8 cellular contexts compared by ENCODE assay signal in the genomic region with DNA sequence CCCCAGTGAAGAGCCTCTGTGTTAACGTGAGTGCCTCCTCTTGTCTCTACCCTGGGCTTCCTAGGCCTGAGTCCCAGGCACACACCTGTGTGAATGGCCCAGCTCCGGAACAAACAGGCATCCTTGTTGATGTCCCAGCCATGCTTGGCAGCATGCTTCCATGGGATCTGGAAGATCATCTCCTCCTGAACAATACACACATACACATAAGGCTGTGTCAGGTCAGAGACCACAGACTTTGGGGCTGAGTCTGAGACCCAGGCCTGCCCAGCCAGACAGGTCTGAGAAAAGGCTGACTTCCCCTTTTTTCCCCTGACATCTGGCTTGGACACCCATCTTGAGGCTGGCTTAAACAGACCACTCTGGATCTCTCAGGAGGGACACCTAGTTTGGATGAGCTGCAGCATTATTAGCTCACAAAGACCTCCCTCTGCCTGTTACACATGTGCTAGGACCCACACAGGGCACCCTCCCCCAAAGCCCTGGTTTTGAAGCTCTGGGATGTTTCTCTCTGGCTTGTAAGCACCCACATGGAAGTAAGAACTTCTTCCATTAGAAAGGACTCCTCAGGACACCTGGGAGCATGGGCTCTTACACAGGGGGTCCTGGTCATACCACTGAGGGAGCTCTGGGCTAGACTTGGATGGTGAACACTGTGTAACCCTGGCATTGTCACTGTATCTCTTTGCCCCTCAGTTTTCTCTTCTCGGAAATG. TPM values are rescaled to one million over a fixed set of nuclear protein-coding genes. Genes with fewer than 3 reads are reported as not detected.
DNase-seq lines count a peak whose midpoint lies in the region; ATAC-seq and TF ChIP-seq lines count a peak whose summit lies in the region.

No MANE protein-coding gene starts in this region.

- peaks cover 69% of the 10 kb centered on the region for H3K36me3 Mint-ChIP-seq in activated T-helper 2 cell treated with anti-CD3 and anti-CD28 coated beads, Interferon-gamma antibody, Interleukin-2, Interleukin-4, amounts not matched to agents 10 μg/mL and 5 μg/mL and 100 μg/mL, durations not matched to agents 14 hours and 24 hours and 36 hours (ENCODE audit: low read depth)
- H3K36me3 Mint-ChIP-seq in chondrocyte (ENCODE audit: low read depth): peaks cover 26% of the 10 kb centered on the region

- no peak for ATAC-seq in GM18867 (IDR thresholded peaks at IDR 0.05; ENCODE audit: unreplicated experiment)
- no peak for ATAC-seq in GM18873 (IDR thresholded peaks at IDR 0.05; ENCODE audit: low FRiP score, unreplicated experiment)

- no peaks in the 10 kb centered on the region for H3K9me3 ChIP-seq in mucosa of rectum (ENCODE audit: control insufficient read depth in 2 of 2, low read length in 2 of 2)

- H3K27ac Mint-ChIP-seq in activated T-helper 2 cell treated with anti-CD3 and anti-CD28 coated beads, Interferon-gamma antibody, Interleukin-2, Interleukin-4, amounts not matched to agents 10 μg/mL and 5 μg/mL and 100 μg/mL, durations not matched to agents 14 hours and 24 hours and 36 hours: peak overlapping the region; percentile 80
- H3K27ac Mint-ChIP-seq in chondrocyte (ENCODE audit: unreplicated experiment): no peak overlapping the region

- TF ChIP-seq CTCF in chondrocyte (IDR thresholded peaks at IDR 0.05): no peak

- peak overlapping the region; percentile 96 for H3K9ac ChIP-seq in mucosa of rectum (ENCODE audit: low read depth in 1 of 2, low read length in 2 of 2)

- H3K27me3 Mint-ChIP-seq in activated T-helper 2 cell treated with anti-CD3 and anti-CD28 coated beads, Interferon-gamma antibody, Interleukin-2, Interleukin-4, amounts not matched to agents 10 μg/mL and 5 μg/mL and 100 μg/mL, durations not matched to agents 14 hours and 24 hours and 36 hours (ENCODE audit: low read depth): no peaks in the 10 kb centered on the region
- H3K27me3 Mint-ChIP-seq in chondrocyte (ENCODE audit: low read depth): no peaks in the 10 kb centered on the region

- intact Hi-C loops in activated T-helper 2 cell treated with anti-CD3 and anti-CD28 coated beads, Interferon-gamma antibody, Interleukin-2, Interleukin-4, amounts not matched to agents 10 μg/mL and 5 μg/mL and 100 μg/mL, durations not matched to agents 14 hours and 24 hours and 36 hours (cut with micrococcal nuclease): no loop called here

- peaks cover 65% of the 10 kb centered on the region for H3K4me1 Mint-ChIP-seq in activated T-helper 2 cell treated with anti-CD3 and anti-CD28 coated beads, Interferon-gamma antibody, Interleukin-2, Interleukin-4, amounts not matched to agents 10 μg/mL and 5 μg/mL and 100 μg/mL, durations not matched to agents 14 hours and 24 hours and 36 hours (ENCODE audit: low read depth)
- peaks cover 27% of the 10 kb centered on the region for H3K4me1 Mint-ChIP-seq in chondrocyte (ENCODE audit: low read depth)

- no peaks in the 10 kb centered on the region for H3K27me3 ChIP-seq in mucosa of rectum (ENCODE audit: control insufficient read depth in 2 of 2, insufficient read depth in 2 of 2, low read length in 2 of 2)

- H3K4me1 ChIP-seq in mucosa of rectum (ENCODE audit: control insufficient read depth in 2 of 2, insufficient read depth in 2 of 2, low read length in 2 of 2): peaks cover 56 to 62% of the 10 kb centered on the region in 2 donors

- H3K4me3 Mint-ChIP-seq in activated T-helper 2 cell treated with anti-CD3 and anti-CD28 coated beads, Interferon-gamma antibody, Interleukin-2, Interleukin-4, amounts not matched to agents 10 μg/mL and 5 μg/mL and 100 μg/mL, durations not matched to agents 14 hours and 24 hours and 36 hours (ENCODE audit: low read depth): peak overlapping the region; percentile 95
- H3K4me3 Mint-ChIP-seq in chondrocyte (ENCODE audit: unreplicated experiment): no peak overlapping the region

- DNase-seq in AML-193 (lab: John Stamatoyannopoulos, UW) (peak; percentile 20 to 37), NCI-H2081 (lab: John Stamatoyannopoulos, UW) (no peak), chondrocyte (ENCODE audit: low spot score) (no peak)
- DNase-seq in Jurkat, Clone E6-1 (ENCODE audit: low read depth, low spot score): no peak
- DNase-seq in activated T-helper 2 cell treated with anti-CD3 and anti-CD28 coated beads, Interferon-gamma antibody, Interleukin-2, Interleukin-4, amounts not matched to agents 10 μg/mL and 5 μg/mL and 100 μg/mL, durations not matched to agents 14 hours and 24 hours and 36 hours (ENCODE audit: low spot score): peak; percentile 13

- H3K4me3 ChIP-seq in Jurkat, Clone E6-1 (ENCODE audit: low read length): peak overlapping the region; percentile 75
- peak overlapping the region; percentile 42 to 87 for H3K4me3 ChIP-seq in mucosa of rectum (ENCODE audit: low read length in 2 of 2)

- peak overlapping the region in 1 of 2 donors; percentile 52 for H3K27ac ChIP-seq in mucosa of rectum (ENCODE audit: low read depth in 2 of 2, low read length in 2 of 2)

- peaks cover 56 to 58% of the 10 kb centered on the region in 2 donors for H3K36me3 ChIP-seq in mucosa of rectum (ENCODE audit: control insufficient read depth in 2 of 2, insufficient read depth in 2 of 2, low read length in 2 of 2)

- H3K9me3 Mint-ChIP-seq in activated T-helper 2 cell treated with anti-CD3 and anti-CD28 coated beads, Interferon-gamma antibody, Interleukin-2, Interleukin-4, amounts not matched to agents 10 μg/mL and 5 μg/mL and 100 μg/mL, durations not matched to agents 14 hours and 24 hours and 36 hours: no peaks in the 10 kb centered on the region
- H3K9me3 Mint-ChIP-seq in chondrocyte (ENCODE audit: low read depth): no peaks in the 10 kb centered on the region

RNA-seq across cellular contexts. Expression of a gene that starts 2.6 kb away (rescaled TPM):
- 67.5 TPM for polyA plus RNA-seq in Jurkat, Clone E6-1 (2012; ENCODE audit: insufficient read depth, insufficient read length)
- total RNA-seq in activated T-helper 2 cell treated with anti-CD3 and anti-CD28 coated beads, Interferon-gamma antibody, Interleukin-2, Interleukin-4, amounts not matched to agents 10 μg/mL and 5 μg/mL and 100 μg/mL, durations not matched to agents 14 hours and 24 hours and 36 hours: 155 TPM in 2 replicates
- total RNA-seq in chondrocyte: 10.8 to 17.8 TPM (median 16.3 TPM) in 3 replicates

RNA-seq across cellular contexts. Expression of a gene that starts 55.3 kb away (rescaled TPM):
- polyA plus RNA-seq in Jurkat, Clone E6-1 (2012; ENCODE audit: insufficient read depth, insufficient read length): not detected
- 100.0 and 113 TPM in 2 replicates for total RNA-seq in activated T-helper 2 cell treated with anti-CD3 and anti-CD28 coated beads, Interferon-gamma antibody, Interleukin-2, Interleukin-4, amounts not matched to agents 10 μg/mL and 5 μg/mL and 100 μg/mL, durations not matched to agents 14 hours and 24 hours and 36 hours
- total RNA-seq in chondrocyte: not detected in 3 replicates

Comparison
In these comparisons a context has a peak if more than half of its experiments do, and no peak if none do; other contexts are left out.
1. DNase-seq: peak in AML-193 (2 of 2) and activated T-helper 2 cell treated with anti-CD3 and anti-CD28 coated beads, Interferon-gamma antibody, Interleukin-2, Interleukin-4, amounts not matched to agents 10 μg/mL and 5 μg/mL and 100 μg/mL, durations not matched to agents 14 hours and 24 hours and 36 hours (single experiment); none in Jurkat, Clone E6-1 (single experiment), NCI-H2081 (0 of 2) and chondrocyte (single experiment).
2. RNA of a gene that starts 55.3 kb away (total RNA-seq): 100.0 to 113 TPM in activated T-helper 2 cell treated with anti-CD3 and anti-CD28 coated beads, Interferon-gamma antibody, Interleukin-2, Interleukin-4, amounts not matched to agents 10 μg/mL and 5 μg/mL and 100 μg/mL, durations not matched to agents 14 hours and 24 hours and 36 hours; not detected in chondrocyte; every median in the first group is over 100 times any median in the second.